In the genomic region with DNA sequence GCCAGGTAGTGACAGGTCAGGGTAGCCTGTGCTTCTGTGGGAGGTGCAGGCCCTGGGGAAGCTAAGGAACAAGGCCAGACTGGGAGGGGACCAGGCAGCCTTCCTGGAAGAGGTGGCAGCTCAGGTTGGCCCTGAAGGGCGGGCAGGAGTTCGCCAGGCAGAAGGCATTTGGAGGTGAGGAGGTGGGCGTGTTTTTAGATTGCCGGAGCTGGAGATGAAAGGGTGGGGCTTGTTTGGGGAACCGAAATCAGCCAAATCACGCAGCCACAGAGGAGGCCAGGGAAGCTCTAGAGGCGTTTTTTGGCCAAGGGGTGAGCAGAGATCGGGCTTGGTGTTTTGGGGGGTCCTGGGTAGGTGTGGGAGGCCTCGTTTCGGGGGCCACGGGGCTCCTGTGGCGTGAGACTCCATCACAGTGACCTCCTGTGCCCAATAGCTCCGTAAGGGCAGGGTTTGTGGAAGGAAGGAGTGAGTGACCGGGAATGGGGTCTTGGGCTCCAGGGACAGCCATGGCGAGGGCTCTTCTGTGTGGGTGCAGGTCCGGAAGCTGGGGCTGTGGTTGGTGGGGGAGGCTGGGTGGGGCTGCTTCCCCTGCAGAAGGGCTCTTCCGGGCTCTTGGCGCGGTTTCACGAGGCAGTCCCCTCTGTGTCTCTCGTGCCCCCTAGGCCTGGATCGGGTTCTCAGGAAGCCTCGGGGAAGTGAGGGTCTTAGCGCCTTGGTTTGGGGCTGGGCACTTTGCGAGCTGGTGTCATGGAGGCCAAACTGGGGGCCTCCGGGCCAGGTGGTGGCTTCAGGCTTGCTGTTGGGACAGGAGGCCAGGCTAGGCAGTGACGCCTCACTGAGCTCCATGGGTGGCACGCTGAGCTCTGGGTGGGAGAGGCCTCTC, we compare ENCODE assay signal across 9 cellular contexts. TPM values are rescaled to one million over a fixed set of nuclear protein-coding genes. Genes with fewer than 3 reads are reported as not detected.
DNase-seq lines count a peak whose midpoint lies in the region; ATAC-seq and TF ChIP-seq lines count a peak whose summit lies in the region.
"Had no signal": no experiment of that assay in that cellular context is flagged by ENCODE, and none has a peak within 500 bp of the region (broad histone marks: within the 10 kb centered on the region; RNA-seq: fewer than 3 reads in every experiment).

No MANE protein-coding gene starts in this region.

- H3K79me2 ChIP-seq in OCI-LY1 (ENCODE audit: insufficient read depth, low read length) (peaks cover 5% of the 10 kb centered on the region; the same call in 1 of the 2 replicates), osteoblast (ENCODE audit: insufficient read depth, low read length) (peaks cover 76% of the 10 kb centered on the region), PC-9 (ENCODE audit: low read depth) (no peaks in the 10 kb centered on the region)

- DNase-seq in activated naive CD4-positive, alpha-beta T cell treated with anti-CD3 and anti-CD28 coated beads, Interleukin-2, amount 50 U/mL, for 72 hours (ENCODE audit: low spot score in 2 of 2), result peak in 1 of 2 donors; percentile 55
- peak; percentile 54 for DNase-seq in osteoblast (ENCODE audit: insufficient read length, low spot score, missing footprints)
- DNase-seq in NCI-H1105 (lab: John Stamatoyannopoulos, UW), result no peak
- DNase-seq in RKO (ENCODE audit: low spot score), result no peak
- no peak for DNase-seq in PC-9
- DNase-seq: IMR-90 had no signal

- intact Hi-C loops in PC-9 (cut with micrococcal nuclease; ENCODE audit: unreplicated experiment), result no loop called here

- peaks cover 30% of the 10 kb centered on the region for H3K4me1 ChIP-seq in OCI-LY1 (ENCODE audit: insufficient read depth, low read length, severe bottlenecking)
- H3K4me1 ChIP-seq in osteoblast (ENCODE audit: insufficient read depth, low read length), result no peaks in the 10 kb centered on the region
- H3K4me1 ChIP-seq in PC-9 (replicated peaks; ENCODE audit: insufficient read depth), result peaks cover 11% of the 10 kb centered on the region

- H3K27me3 ChIP-seq in OCI-LY1 (ENCODE audit: insufficient read depth, low read length), result no peaks in the 10 kb centered on the region
- no peaks in the 10 kb centered on the region for H3K27me3 ChIP-seq in osteoblast (ENCODE audit: insufficient read depth, low read length)
- H3K27me3 ChIP-seq in PC-9 (ENCODE audit: insufficient read depth, low read depth), result no peaks in the 10 kb centered on the region

- no TSS peak for BruUV-seq in PC-9 (replicated peaks; lab: Mats Ljungman, UMichigan)

- no peaks in the 10 kb centered on the region for H4K20me1 ChIP-seq in OCI-LY1 (ENCODE audit: insufficient read depth, low read length)
- peaks cover 57% of the 10 kb centered on the region for H4K20me1 ChIP-seq in osteoblast (ENCODE audit: insufficient read depth, low read length)
- H4K20me1 ChIP-seq in PC-9 (ENCODE audit: insufficient read depth), result peaks cover 3% of the 10 kb centered on the region; the same call in 1 of the 2 replicates

- no peaks in the 10 kb centered on the region for H3K36me3 ChIP-seq in OCI-LY1 (ENCODE audit: insufficient read depth, low read length)
- no peaks in the 10 kb centered on the region for H3K36me3 ChIP-seq in osteoblast (ENCODE audit: insufficient read depth, low read length)
- no peaks in the 10 kb centered on the region for H3K36me3 ChIP-seq in PC-9 (ENCODE audit: low read depth)

- H3K4me3 ChIP-seq in OCI-LY1 (ENCODE audit: low read depth, low read length, poor library complexity, severe bottlenecking) (peak overlapping the region; percentile 69), osteoblast (ENCODE audit: insufficient read depth, low read length) (no peak overlapping the region), PC-9 (no peak overlapping the region)

- H3K27ac Mint-ChIP-seq in activated naive CD4-positive, alpha-beta T cell treated with anti-CD3 and anti-CD28 coated beads, Interleukin-2, amount 50 U/mL, for 72 hours, result peak overlapping the region; percentile 98 to 100

- H3K36me3 Mint-ChIP-seq in activated naive CD4-positive, alpha-beta T cell treated with anti-CD3 and anti-CD28 coated beads, Interleukin-2, amount 50 U/mL, for 72 hours, result peaks cover 10 to 41% of the 10 kb centered on the region in 2 donors

- TF ChIP-seq CTCF in OCI-LY1 (IDR thresholded peaks at IDR 0.05; ENCODE audit: low read length) (no peak), osteoblast (IDR thresholded peaks at IDR 0.05; ENCODE audit: extremely low read depth, low read depth, low read length) (no peak), PC-9 (conservative IDR thresholded peaks at IDR 0.05) (no peak)

- H3K4me2 ChIP-seq in OCI-LY1 (ENCODE audit: low read length) (peak overlapping the region; percentile 96), osteoblast (ENCODE audit: insufficient read depth, low read length) (no peak overlapping the region), PC-9 (no peak overlapping the region)

- H3K9me3 ChIP-seq in OCI-LY1 (ENCODE audit: low read length), result no peaks in the 10 kb centered on the region
- H3K9me3 ChIP-seq in osteoblast (ENCODE audit: low read depth, low read length), result no peaks in the 10 kb centered on the region
- H3K9me3 ChIP-seq in PC-9 (ENCODE audit: insufficient read depth, low read depth), result no peaks in the 10 kb centered on the region

- H3K9me2 ChIP-seq in OCI-LY1 (ENCODE audit: low read depth, low read length) (no peaks in the 10 kb centered on the region), PC-9 (ENCODE audit: insufficient read depth) (no peaks in the 10 kb centered on the region)

- H3K27ac ChIP-seq in OCI-LY1 (ENCODE audit: low read depth, low read length, poor library complexity, severe bottlenecking) (peak overlapping the region; percentile 80), osteoblast (ENCODE audit: low read depth, low read length) (no peak overlapping the region), PC-9 (no peak overlapping the region)

- no peak overlapping the region for H2AFZ ChIP-seq in OCI-LY1 (ENCODE audit: low read length)
- no peak overlapping the region for H2AFZ ChIP-seq in osteoblast (ENCODE audit: low read length)
- H2AFZ ChIP-seq in PC-9, result no peak overlapping the region

- no peaks in the 10 kb centered on the region for H3F3A ChIP-seq in OCI-LY1 (ENCODE audit: insufficient read depth, low read length)
- H3F3A ChIP-seq in PC-9 (ENCODE audit: insufficient read depth, low read depth), result peaks cover 10% of the 10 kb centered on the region; the same call in 1 of the 2 replicates

- peak; percentile 69 for ATAC-seq in GM18502 (IDR thresholded peaks at IDR 0.05; ENCODE audit: poor library complexity, unreplicated experiment)
- ATAC-seq in HG02610 (IDR thresholded peaks at IDR 0.05; ENCODE audit: unreplicated experiment), result peak; percentile 65
- ATAC-seq in activated naive CD4-positive, alpha-beta T cell treated with anti-CD3 and anti-CD28 coated beads, Interleukin-2, amount 50 U/mL, for 72 hours, result peak in 1 of 2 donors; percentile 6

- H3K9me3 Mint-ChIP-seq in activated naive CD4-positive, alpha-beta T cell treated with anti-CD3 and anti-CD28 coated beads, Interleukin-2, amount 50 U/mL, for 72 hours, result no peaks in the 10 kb centered on the region

- POLR2A ChIA-PET in PC-9 (lab: Charles Lee; ENCODE audit: unreplicated experiment), result no interaction called here

- CTCF ChIA-PET in PC-9 (lab: Charles Lee), result interaction anchor here (0.7 kb wide), 1 partner anchor 69 kb away, joined by 3 read pairs; no protein-coding TSS in a partner anchor

- H3K9ac ChIP-seq in OCI-LY1 (ENCODE audit: low read length), result peak overlapping the region; percentile 81

RNA-seq across cellular contexts. Expression of a gene that starts 7.8 kb away (rescaled TPM):
- 100 to 1,000 TPM in 1 of 2 donors, 10 to 100 TPM in 1; 78.5 to 104 TPM for total RNA-seq in activated naive CD4-positive, alpha-beta T cell treated with anti-CD3 and anti-CD28 coated beads, Interleukin-2, amount 50 U/mL, for 72 hours
- 49.5 and 51.0 TPM in 2 replicates for total RNA-seq in osteoblast
- 39.3 and 59.5 TPM in 2 replicates for total RNA-seq in PC-9 (2021)
